In the genomic region with DNA sequence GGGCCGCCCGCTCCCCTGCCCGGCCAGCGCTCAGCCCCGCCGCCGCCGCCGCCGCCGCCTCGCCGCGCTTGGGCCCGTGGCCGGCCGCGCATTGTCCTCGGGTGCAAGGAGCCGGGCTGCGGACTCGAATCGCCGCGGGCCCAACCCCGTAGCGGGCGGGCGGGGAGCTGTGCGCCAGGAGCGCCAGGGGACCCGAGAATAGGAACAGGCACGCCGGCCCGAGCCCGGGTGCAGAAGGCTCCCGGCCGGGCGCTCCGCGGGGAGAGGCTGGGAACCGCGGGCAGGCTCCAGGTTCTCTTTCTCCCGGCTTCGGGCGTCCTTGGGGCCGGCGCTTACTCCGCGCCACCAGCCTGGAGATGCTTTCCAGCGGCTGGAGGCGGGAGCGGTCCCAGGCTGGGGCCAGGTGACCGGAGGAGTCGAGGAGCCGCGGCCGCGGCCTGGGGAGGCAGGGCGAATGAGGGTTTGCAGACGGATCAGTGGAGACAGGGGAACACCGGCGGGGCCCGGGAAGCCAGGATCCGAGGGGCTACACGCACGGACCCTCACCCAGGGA, we compare ENCODE assay signal across 8 cellular contexts. TPM values are rescaled to one million over a fixed set of nuclear protein-coding genes. Genes with fewer than 3 reads are reported as not detected.
DNase-seq lines count a peak whose midpoint lies in the region; ATAC-seq, FAIRE-seq and TF ChIP-seq lines count a peak whose summit lies in the region.

No MANE protein-coding gene starts in this region.

- H3K27ac ChIP-seq in GM12878 (ENCODE audit: control insufficient read depth, insufficient read depth) (no peak overlapping the region), spleen (peak overlapping the region in 7 of 8 donors; percentile 59 to 82 (median 76))

- RAD21 ChIA-PET in GM12878 (lab: Charles Lee; ENCODE audit: unreplicated experiment), result no interaction called here

- H2AFZ ChIP-seq in GM12878 (ENCODE audit: control insufficient read depth, low read depth, low read length), result no peak overlapping the region

- H3K36me3 ChIP-seq in MG63 (peaks cover 7% of the 10 kb centered on the region), GM12878 (ENCODE audit: control insufficient read depth in 2 of 2, insufficient read depth in 2 of 2, low read length in 1 of 2) (no peaks in the 10 kb centered on the region), spleen (no peaks in the 10 kb centered on the region)

- H4K20me1 ChIP-seq in GM12878 (ENCODE audit: control insufficient read depth, insufficient read depth), result no peaks in the 10 kb centered on the region

- peak overlapping the region; percentile 92 for H3K4me2 ChIP-seq in GM12878 (ENCODE audit: control insufficient read depth, insufficient read depth)

- DNase-seq in NCI-H524 (lab: John Stamatoyannopoulos, UW), result peak; percentile 31 to 33
- DNase-seq in NCI-H524 treated with DMSO at 0.1 percent for 48 hours (lab: John Stamatoyannopoulos, UW), result no peak
- DNase-seq in MG63, result peak; percentile 31
- no peak for DNase-seq in GM12878 (ENCODE audit: low read depth, low spot score)
- peak; percentile 77 for DNase-seq in islet precursor cell
- no peak for DNase-seq in spleen

- SMC1A ChIA-PET in GM12878 (lab: Charles Lee; ENCODE audit: uncharacterized antibody, unreplicated experiment), result no interaction called here

- H3K4me1 ChIP-seq in GM12878 (ENCODE audit: control insufficient read depth, insufficient read depth, low read length) (no peaks in the 10 kb centered on the region; the same call in 1 of the 2 replicates), spleen (peaks cover 0 to 57% (median 31%) of the 10 kb centered on the region in 6 donors)

- no peak for FAIRE-seq in GM12878 (lab: Jason Lieb, UNC)

- no peak overlapping the region for H3K9ac ChIP-seq in GM12878 (ENCODE audit: control insufficient read depth, insufficient read depth, low read length)

- no peaks in the 10 kb centered on the region for H3K27me3 ChIP-seq in MG63
- peaks cover 24 to 38% of the 10 kb centered on the region in 2 experiments for H3K27me3 ChIP-seq in GM12878 (replicated peaks in 1 of 2; ENCODE audit: control insufficient read depth in 2 of 2, insufficient read depth in 2 of 2, low read length in 1 of 2)
- peaks cover 0 to 91% (median 37%) of the 10 kb centered on the region in 7 donors for H3K27me3 ChIP-seq in spleen (replicated peaks in 1 of 7)

- in situ Hi-C loops in GM12878 (cut with MboI), result no loop called here

- POLR2A ChIA-PET in GM12878 (lab: Charles Lee), result no interaction called here

- no peak for TF ChIP-seq CTCF in GM12878 (IDR thresholded peaks at IDR 0.05 in 2 of 3, conservative IDR thresholded peaks at IDR 0.05 in 1 of 3; ENCODE audit: control insufficient read depth in 2 of 3, extremely low read depth in 1 of 3, insufficient read depth in 1 of 3, low read depth in 3 of 3, low read length in 3 of 3)
- no peak for TF ChIP-seq CTCF in spleen (IDR thresholded peaks at IDR 0.05 in 8 of 11, conservative IDR thresholded peaks at IDR 0.05 in 3 of 11)

- TF ChIP-seq POLR2A in GM12878 (IDR thresholded peaks at IDR 0.05; ENCODE audit: low read depth, low read length) (no peak), spleen (IDR thresholded peaks at IDR 0.05) (no peak)

- CTCF ChIA-PET in GM12878 (lab: Yijun Ruan, JAX), result no interaction called here

- H3K79me2 ChIP-seq in GM12878 (ENCODE audit: control insufficient read depth, insufficient read depth, low read length), result no peaks in the 10 kb centered on the region

- TF ChIP-seq RAD21 in GM12878 (IDR thresholded peaks at IDR 0.05; ENCODE audit: insufficient read depth, low read depth, low read length), result no peak

- H3K4me3 ChIP-seq in MG63 (peak overlapping the region; percentile 84), GM12878 (no peak overlapping the region), spleen (peak overlapping the region; percentile 41 to 77 (median 52))

- no peaks in the 10 kb centered on the region for H3K9me3 ChIP-seq in MG63
- H3K9me3 ChIP-seq in GM12878 (replicated peaks; ENCODE audit: control insufficient read depth, insufficient read depth, low read length), result no peaks in the 10 kb centered on the region
- no peaks in the 10 kb centered on the region for H3K9me3 ChIP-seq in spleen

- BruUV-seq in GM12878 (replicated peaks; lab: Mats Ljungman, UMichigan), result no TSS peak

- ATAC-seq in GM12878, result peak; percentile 33
- ATAC-seq in GM18517 (IDR thresholded peaks at IDR 0.05; ENCODE audit: unreplicated experiment), result no peak
- ATAC-seq in GM21786 (IDR thresholded peaks at IDR 0.05; ENCODE audit: unreplicated experiment), result no peak

- no peak for TF ChIP-seq EP300 in GM12878 (IDR thresholded peaks at IDR 0.05; ENCODE audit: borderline replicate concordance in 1 of 2, control insufficient read depth in 1 of 2, low read depth in 2 of 2, low read length in 2 of 2)

- WGBS in GM12878 (ENCODE audit: insufficient coverage, insufficient replicate concordance, low lambda C conversion rate, missing lambda C conversion rate), result 13% methylated on average over 67 of the region's 67 CpGs
- WGBS in spleen, 5 donors, result 0 to 2% (median 1%) methylated on average over 34 to 67 of the region's 67 CpGs

- intact Hi-C loops in GM12878 (cut with micrococcal nuclease; ENCODE audit: unreplicated experiment) (loop anchor here (5.0 kb wide), 1 partner anchor 242 kb away; no protein-coding TSS in a partner anchor), spleen (cut with DNase I; ENCODE audit: low total_unique reads) (no loop called here)

TF ChIP-seq in GM12878, 131 proteins besides CTCF, POLR2A, EP300 and RAD21:
- TF ChIP-seq SRF (IDR thresholded peaks at IDR 0.05; ENCODE audit: low read depth in 2 of 2, low read length in 2 of 2) (no peak), CHD4 (IDR thresholded peaks at IDR 0.05) (no peak), RUNX3 (IDR thresholded peaks at IDR 0.05; ENCODE audit: low read length) (no peak), SUZ12 (IDR thresholded peaks at IDR 0.05; ENCODE audit: unreplicated experiment) (peak; percentile 98), SMC3 (IDR thresholded peaks at IDR 0.05; ENCODE audit: borderline replicate concordance, low read length) (no peak)

RNA-seq across cellular contexts. Expression of gene PKNOX2, which starts 0.6 kb away (rescaled TPM):
- 0.94 and 15.3 TPM in 2 replicates for total RNA-seq in MG63 (2014; rRNA removed; shearing (Covaris generic); ENCODE audit: low replicate concordance)
- total RNA-seq in GM12878 (2013; cell fraction: nucleolus; rRNA removed), result not detected in 2 replicates
- total RNA-seq in GM12878 (2014; rRNA removed) (not detected in 2 replicates), GM12878 (2014; rRNA removed; fragmentation: Illumina TruSeq; extraction: Trizol) (not detected in 2 replicates), GM12878 (2021) (not detected in 2 replicates), spleen (1 to 10 TPM; 2.7 to 8.9 (median 4.7) TPM)
- polyA plus RNA-seq in GM12878 (2011; ENCODE audit: low read depth), result not detected
- polyA plus RNA-seq in GM12878 (2011; rRNA removed) (not detected in 2 replicates), GM12878 (2014; fragmentation: Illumina TruSeq; extraction: Trizol) (not detected in 2 replicates), GM12878 (2014; fragmentation: Nextera tagmentation; extraction: Ambion mirVana) (not detected), GM12878 (2014; rRNA removed) (not detected in 2 replicates), GM12878 (2016; fragmentation: Nextera tagmentation; extraction: Ambion mirVana) (not detected), spleen (1 to 10 TPM in 1 of 3 donors, under 1 TPM in 2; 0.80 to 1.6 (median 0.80) TPM)
- polyA plus RNA-seq in GM12878 (2011; cell fraction: cytosol; rRNA removed), result 0.03 TPM in 1 of 2 replicates, not detected in the other
- 0.03 TPM in 1 of 2 replicates, not detected in the other for polyA plus RNA-seq in GM12878 (2011; cell fraction: nucleus; rRNA removed)
- polyA plus RNA-seq in GM12878 (2012), result 0.03 TPM in 1 of 2 replicates, not detected in the other
- not detected in 2 replicates for polyA minus RNA-seq in GM12878 (2011; rRNA and poly(A)+ RNA removed)
- polyA minus RNA-seq in GM12878 (2011; cell fraction: cytosol; rRNA and poly(A)+ RNA removed), result not detected in 2 replicates
- not detected in 2 replicates for polyA minus RNA-seq in GM12878 (2011; cell fraction: nucleus; rRNA and poly(A)+ RNA removed)

RNA-seq across cellular contexts. Expression of gene TMEM218, which starts 53.8 kb away (rescaled TPM):
- total RNA-seq in MG63 (2014; rRNA removed; shearing (Covaris generic); ENCODE audit: low replicate concordance), result 27.7 and 31.6 TPM in 2 replicates
- 30.1 and 34.6 TPM in 2 replicates for total RNA-seq in GM12878 (2013; cell fraction: nucleolus; rRNA removed)
- 28.9 and 37.9 TPM in 2 replicates for total RNA-seq in GM12878 (2014; rRNA removed)
- total RNA-seq in GM12878 (2014; rRNA removed; fragmentation: Illumina TruSeq; extraction: Trizol), result 24.0 and 27.0 TPM in 2 replicates
- total RNA-seq in GM12878 (2021), result 14.4 and 19.9 TPM in 2 replicates
- polyA plus RNA-seq in GM12878 (2011; ENCODE audit: low read depth), result 17.7 TPM
- 35.7 and 36.8 TPM in 2 replicates for polyA plus RNA-seq in GM12878 (2011; rRNA removed)
- polyA plus RNA-seq in GM12878 (2011; cell fraction: cytosol; rRNA removed), result 37.2 and 37.5 TPM in 2 replicates
- 39.8 and 42.6 TPM in 2 replicates for polyA plus RNA-seq in GM12878 (2011; cell fraction: nucleus; rRNA removed)
- 17.1 and 19.5 TPM in 2 replicates for polyA plus RNA-seq in GM12878 (2012)
- polyA plus RNA-seq in GM12878 (2014; fragmentation: Illumina TruSeq; extraction: Trizol), result 30.5 and 46.9 TPM in 2 replicates
- polyA plus RNA-seq in GM12878 (2014; fragmentation: Nextera tagmentation; extraction: Ambion mirVana), result 10 to 100 TPM; 11.2 to 15.5 TPM
- 25.2 and 28.7 TPM in 2 replicates for polyA plus RNA-seq in GM12878 (2014; rRNA removed)
- 10 to 100 TPM; 45.7 to 50.3 TPM for polyA plus RNA-seq in GM12878 (2016; fragmentation: Nextera tagmentation; extraction: Ambion mirVana)
- polyA minus RNA-seq in GM12878 (2011; rRNA and poly(A)+ RNA removed), result 11.5 and 12.2 TPM in 2 replicates
- polyA minus RNA-seq in GM12878 (2011; cell fraction: cytosol; rRNA and poly(A)+ RNA removed), result 5.1 and 6.4 TPM in 2 replicates
- 10.8 and 15.3 TPM in 2 replicates for polyA minus RNA-seq in GM12878 (2011; cell fraction: nucleus; rRNA and poly(A)+ RNA removed)
- total RNA-seq in spleen, result 10 to 100 TPM; 12.0 to 23.1 (median 17.9) TPM
- 10 to 100 TPM; 28.0 to 34.7 (median 30.1) TPM for polyA plus RNA-seq in spleen

Comparison
In these comparisons a context has a peak if more than half of its experiments do, and no peak if none do; other contexts are left out.
1. DNase-seq: peak in NCI-H524 (2 of 2), MG63 (single experiment) and islet precursor cell (single experiment); none in NCI-H524 treated with DMSO at 0.1 percent for 48 hours (single experiment), GM12878 (single experiment) and spleen (single experiment).